Comparison of ENCODE assay signal across 8 cellular contexts in genomic region chr2:102355526-102356380, GRCh38. TPM values are rescaled to one million over a fixed set of nuclear protein-coding genes. Genes with fewer than 3 reads are reported as not detected.
DNase-seq lines count a peak whose midpoint lies in the region; ATAC-seq lines count a peak whose summit lies in the region.

TSS of gene IL18R1 (plus strand) at chr2:102355796. CDS start at chr2:102362661, 6,865 bp downstream.

- peaks cover 4% of the 10 kb centered on the region for H3K4me1 ChIP-seq in mesenchymal stem cell (ENCODE audit: control insufficient read depth, insufficient read depth, low read depth, low read length)

- H2BK15ac ChIP-seq in mesenchymal stem cell (ENCODE audit: low read depth, poor library complexity, severe bottlenecking): no peak within 1 kb of the TSS

- H3K9ac ChIP-seq in mesenchymal stem cell (ENCODE audit: low read length): peak within 1 kb of the TSS; percentile 84

- no peaks in the 10 kb centered on the region for H3K79me1 ChIP-seq in mesenchymal stem cell (replicated peaks; ENCODE audit: low read length, poor library complexity, severe bottlenecking)

- intact Hi-C loops in activated CD4-positive, alpha-beta memory T cell treated with anti-CD3 and anti-CD28 coated beads for 36 hours (cut with micrococcal nuclease): loop anchor here (1.0 to 5.0 kb wide), 8 partner anchors 12 to 333 kb away; no protein-coding TSS in a partner anchor

- H3K23ac ChIP-seq in mesenchymal stem cell (ENCODE audit: low read length in 2 of 2): peak within 1 kb of the TSS in 1 of 2 experiments; percentile 14

- peak within 1 kb of the TSS in 1 of 2 experiments; percentile 89 for H2BK12ac ChIP-seq in mesenchymal stem cell (ENCODE audit: low read length in 2 of 2)

- H3K4me3 Mint-ChIP-seq in activated CD4-positive, alpha-beta memory T cell treated with anti-CD3 and anti-CD28 coated beads for 36 hours: peak within 1 kb of the TSS; percentile 97

- H3K27me3 ChIP-seq in mesenchymal stem cell (ENCODE audit: control insufficient read depth in 1 of 2, insufficient read depth in 1 of 2, low read length in 2 of 2): peaks cover under 1 to 12% of the 10 kb centered on the region in 2 experiments

- no peak within 1 kb of the TSS for H3K27ac ChIP-seq in mesenchymal stem cell (ENCODE audit: low read length, poor library complexity, severe bottlenecking)

- DNase-seq in ACHN (peak; percentile 78), NCI-H510A treated with DMSO at 0.1 percent for 48 hours (lab: John Stamatoyannopoulos, UW) (peak; percentile 64), mesenchymal stem cell (peak; percentile 82)
- DNase-seq in activated CD4-positive, alpha-beta memory T cell treated with anti-CD3 and anti-CD28 coated beads for 36 hours: peak; percentile 81
- peak; percentile 32 for DNase-seq in effector CD8-positive, alpha-beta T cell (lab: John Stamatoyannopoulos, UW)
- DNase-seq in stimulated activated CD8-positive, alpha-beta memory T cell treated with anti-CD3 and anti-CD28 coated beads, Interleukin-12 subunit alpha, Interleukin-12 subunit beta, amount 100 ng/mL, for 24 hours (ENCODE audit: extremely low read depth): peak; percentile 37

- in situ Hi-C loops in ACHN (cut with HindIII; ENCODE audit: low pct_ligation_motif_present, low pct_unique_long_range_greater_than_20kb, low sequenced_read_pairs): loop anchor here (25.0 kb wide), 1 partner anchor 93 kb away; no protein-coding TSS in a partner anchor

- no peaks in the 10 kb centered on the region for H3K9me3 ChIP-seq in mesenchymal stem cell (ENCODE audit: control insufficient read depth, low read length)

- peak within 1 kb of the TSS; percentile 71 for H3K4me2 ChIP-seq in mesenchymal stem cell (ENCODE audit: low read length, poor library complexity, severe bottlenecking)

- no peaks in the 10 kb centered on the region for H3K9me3 Mint-ChIP-seq in activated CD4-positive, alpha-beta memory T cell treated with anti-CD3 and anti-CD28 coated beads for 36 hours

- WGBS in mesenchymal stem cell: 1% methylated on average over 69 of the region's 69 CpGs

- no peak within 1 kb of the TSS for H2BK5ac ChIP-seq in mesenchymal stem cell (ENCODE audit: low read depth, low read length, poor library complexity, severe bottlenecking)

- POLR2A ChIA-PET in activated CD4-positive, alpha-beta memory T cell treated with anti-CD3 and anti-CD28 coated beads for 36 hours (lab: Charles Lee): interaction anchor here (0.8 to 1.4 kb wide), 5 partner anchors 12 to 115 kb away, joined by 3 to 7 read pairs (median 5); no protein-coding TSS in a partner anchor

- H3K36me3 ChIP-seq in mesenchymal stem cell (ENCODE audit: control insufficient read depth in 1 of 2, insufficient read depth in 2 of 2, low read depth in 1 of 2, low read length in 2 of 2): no peaks in the 10 kb centered on the region

- CTCF ChIA-PET in activated CD4-positive, alpha-beta memory T cell treated with anti-CD3 and anti-CD28 coated beads for 36 hours (lab: Charles Lee): interaction anchor here (0.7 to 5.1 kb wide), 27 partner anchors 12 to 637 kb away, joined by 3 to 74 read pairs (median 4); no protein-coding TSS in a partner anchor

- peak within 1 kb of the TSS; percentile 40 to 75 for H3K4ac ChIP-seq in mesenchymal stem cell (ENCODE audit: low read depth in 1 of 2, low read length in 2 of 2)

- peak within 1 kb of the TSS; percentile 83 for H4K91ac ChIP-seq in mesenchymal stem cell (ENCODE audit: low read length)

- H3K18ac ChIP-seq in mesenchymal stem cell (ENCODE audit: low read depth in 1 of 2, low read length in 2 of 2): peak within 1 kb of the TSS; percentile 73 to 97

- no peak within 1 kb of the TSS for H2AK5ac ChIP-seq in mesenchymal stem cell (ENCODE audit: low read length, severe bottlenecking)

- H4K8ac ChIP-seq in mesenchymal stem cell (ENCODE audit: low read length): peak within 1 kb of the TSS; percentile 93

- ATAC-seq in GM18502 (IDR thresholded peaks at IDR 0.05; ENCODE audit: poor library complexity, unreplicated experiment): peak; percentile 90
- ATAC-seq in HG02981 (IDR thresholded peaks at IDR 0.05; ENCODE audit: unreplicated experiment): peak; percentile 86

- H3K36me3 Mint-ChIP-seq in activated CD4-positive, alpha-beta memory T cell treated with anti-CD3 and anti-CD28 coated beads for 36 hours: peaks cover 2% of the 10 kb centered on the region

- peak within 1 kb of the TSS; percentile 92 for H2BK120ac ChIP-seq in mesenchymal stem cell (ENCODE audit: low read depth, low read length)

- H3K27ac Mint-ChIP-seq in activated CD4-positive, alpha-beta memory T cell treated with anti-CD3 and anti-CD28 coated beads for 36 hours: peak within 1 kb of the TSS; percentile 89

- peak within 1 kb of the TSS; percentile 11 for H2AFZ ChIP-seq in mesenchymal stem cell (ENCODE audit: low read depth, low read length)

- no peaks in the 10 kb centered on the region for H3K27me3 Mint-ChIP-seq in activated CD4-positive, alpha-beta memory T cell treated with anti-CD3 and anti-CD28 coated beads for 36 hours

- H3K4me1 Mint-ChIP-seq in activated CD4-positive, alpha-beta memory T cell treated with anti-CD3 and anti-CD28 coated beads for 36 hours (ENCODE audit: low read depth): peaks cover 45% of the 10 kb centered on the region

- no peak within 1 kb of the TSS for H3K14ac ChIP-seq in mesenchymal stem cell (ENCODE audit: low read length in 2 of 2)

- H3K4me3 ChIP-seq in mesenchymal stem cell (ENCODE audit: insufficient read depth in 1 of 2, low read depth in 1 of 2, low read length in 2 of 2): peak within 1 kb of the TSS; percentile 72 to 85

RNA-seq across cellular contexts. Expression of gene IL18R1, which starts in this region (rescaled TPM):
- 10 to 100 TPM; 25.5 to 26.6 TPM for total RNA-seq in activated CD4-positive, alpha-beta memory T cell treated with anti-CD3 and anti-CD28 coated beads for 36 hours
- polyA plus RNA-seq in mesenchymal stem cell (2013, experiment 1 of 2): 25.9 TPM
- polyA plus RNA-seq in mesenchymal stem cell (2013, experiment 2 of 2): 27.3 TPM

Comparison
In these comparisons a context has a peak if more than half of its experiments do, and no peak if none do; other contexts are left out.
1. DNase-seq: peak in every context shown above with its lines; median percentile 82 in mesenchymal stem cell; 81 in activated CD4-positive, alpha-beta memory T cell treated with anti-CD3 and anti-CD28 coated beads for 36 hours; 78 in ACHN; 64 in NCI-H510A treated with DMSO at 0.1 percent for 48 hours; 37 in stimulated activated CD8-positive, alpha-beta memory T cell treated with anti-CD3 and anti-CD28 coated beads, Interleukin-12 subunit alpha, Interleukin-12 subunit beta, amount 100 ng/mL, for 24 hours; 32 in effector CD8-positive, alpha-beta T cell.